1 cellular context compared by ENCODE assay signal in genomic region chr5:151064916-151065499, GRCh38.
TF ChIP-seq lines count a peak whose summit lies in the region.

No MANE protein-coding gene starts in this region.

TF ChIP-seq in SK-N-SH, 30 proteins besides CTCF, POLR2A, EP300 and RAD21 (continued from another document):
- TF ChIP-seq, protein P1, sequence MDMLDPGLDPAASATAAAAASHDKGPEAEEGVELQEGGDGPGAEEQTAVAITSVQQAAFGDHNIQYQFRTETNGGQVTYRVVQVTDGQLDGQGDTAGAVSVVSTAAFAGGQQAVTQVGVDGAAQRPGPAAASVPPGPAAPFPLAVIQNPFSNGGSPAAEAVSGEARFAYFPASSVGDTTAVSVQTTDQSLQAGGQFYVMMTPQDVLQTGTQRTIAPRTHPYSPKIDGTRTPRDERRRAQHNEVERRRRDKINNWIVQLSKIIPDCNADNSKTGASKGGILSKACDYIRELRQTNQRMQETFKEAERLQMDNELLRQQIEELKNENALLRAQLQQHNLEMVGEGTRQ (IDR thresholded peaks at IDR 0.05; ENCODE audit: borderline replicate concordance, low read depth, low read length), result no peak
- TF ChIP-seq CHD2 (IDR thresholded peaks at IDR 0.05; ENCODE audit: low read length, partially characterized antibody) (no peak), MEF2A (IDR thresholded peaks at IDR 0.05; ENCODE audit: borderline replicate concordance, low read depth) (no peak), TEAD4 (IDR thresholded peaks at IDR 0.05; ENCODE audit: borderline replicate concordance, insufficient read depth) (no peak), REST (IDR thresholded peaks at IDR 0.05; ENCODE audit: low read depth, low read length) (no peak), RFX5 (IDR thresholded peaks at IDR 0.05; ENCODE audit: low read length) (no peak)
